16 cellular contexts compared by ENCODE assay signal in the genomic region with DNA sequence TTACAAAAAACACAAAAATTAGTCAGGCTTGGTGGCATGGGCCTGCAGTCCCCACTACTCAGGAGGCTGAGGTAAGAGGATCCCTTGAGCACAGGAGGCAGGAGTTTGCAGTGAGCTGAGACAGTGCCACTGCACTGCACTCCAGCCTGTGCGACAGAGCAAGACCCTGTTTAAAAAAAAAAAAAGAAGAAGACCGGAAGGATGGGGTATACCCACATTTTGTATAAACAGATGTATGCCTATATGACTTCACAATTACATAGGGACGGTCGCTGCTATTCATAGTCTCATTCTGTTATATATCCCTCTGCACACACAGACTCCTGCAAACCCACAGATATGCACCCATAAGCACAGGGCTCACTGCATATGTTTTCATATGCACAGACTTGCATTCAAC. TPM values are rescaled to one million over a fixed set of nuclear protein-coding genes. Genes with fewer than 3 reads are reported as not detected.
DNase-seq lines count a peak whose midpoint lies in the region; ATAC-seq, FAIRE-seq and TF ChIP-seq lines count a peak whose summit lies in the region.
"Had no signal": no experiment of that assay in that cellular context is flagged by ENCODE, and none has a peak within 500 bp of the region (broad histone marks: within the 10 kb centered on the region; RNA-seq: fewer than 3 reads in every experiment).

No MANE protein-coding gene starts in this region.

- no peaks in the 10 kb centered on the region for H3K9me2 ChIP-seq in OCI-LY7 (ENCODE audit: insufficient read depth, low read length)

- FAIRE-seq in pancreas (lab: Jason Lieb, UNC) (no peak), H54 (lab: Jason Lieb, UNC) (no peak)

- H2AFZ ChIP-seq in OCI-LY7 (ENCODE audit: low read length) = no peak overlapping the region

- BruUV-seq in OCI-LY7 (replicated peaks; lab: Mats Ljungman, UMichigan) = no TSS peak

- intact Hi-C loops in OCI-LY7 (cut with micrococcal nuclease; ENCODE audit: unreplicated experiment) (no loop called here), pancreas (cut with DNase I) (no loop called here)

- 92 to 99% methylated on average over 4 of the region's 4 CpGs for WGBS in pancreas, 2 donors

- H3K27ac ChIP-seq in BLaER1 = peak overlapping the region; percentile 80
- peak overlapping the region; percentile 98 for H3K27ac ChIP-seq in OCI-LY7 (ENCODE audit: low read depth, low read length, poor library complexity, severe bottlenecking)
- no peak overlapping the region for H3K27ac ChIP-seq in pancreas
- H3K27ac ChIP-seq: vagina had no signal

- in situ Hi-C loops in ACHN (cut with HindIII; ENCODE audit: low pct_ligation_motif_present, low pct_unique_long_range_greater_than_20kb, low sequenced_read_pairs) = no loop called here

- H3K4me3 ChIP-seq in BLaER1 (0 out of 2 replicates have a peak overlapping the region, but pooled peaks have one; percentile 16), OCI-LY7 (ENCODE audit: low read depth, low read length, poor library complexity, severe bottlenecking) (peak overlapping the region; percentile 54), pancreas (no peak overlapping the region)
- H3K4me3 ChIP-seq: vagina had no signal

- no peaks in the 10 kb centered on the region for H3K9me3 Mint-ChIP-seq in effector memory CD8-positive, alpha-beta T cell

- TF ChIP-seq POLR2A in H54 (IDR thresholded peaks at IDR 0.05; ENCODE audit: low read depth, low read length) = no peak

- peaks cover 62% of the 10 kb centered on the region for H3K36me3 Mint-ChIP-seq in effector memory CD8-positive, alpha-beta T cell (ENCODE audit: insufficient read depth)

- H3K9ac ChIP-seq in BLaER1 = peak overlapping the region; percentile 53

- ATAC-seq in GM18861 (IDR thresholded peaks at IDR 0.05; ENCODE audit: unreplicated experiment) (peak; percentile 50), pancreas (no peak)
- ATAC-seq in effector memory CD8-positive, alpha-beta T cell (replicated peaks) = peak; percentile 90

- H3K9me3 ChIP-seq in BLaER1 (no peaks in the 10 kb centered on the region), OCI-LY7 (ENCODE audit: low read length) (no peaks in the 10 kb centered on the region), pancreas (no peaks in the 10 kb centered on the region)
- H3K9me3 ChIP-seq: vagina had no signal

- DNase-seq in OCI-LY7 (ENCODE audit: low spot score) (peak; percentile 90), ACHN (no peak), pancreas (no peak), SKM-1 treated with dmso at 0.1 percent for 144 hours (lab: John Stamatoyannopoulos, UW; ENCODE audit: unreplicated experiment) (no peak), H54 (ENCODE audit: insufficient read length, low spot score) (no peak)
- peak in 1 of 3 experiments; percentile 16 for DNase-seq in effector memory CD8-positive, alpha-beta T cell
- DNase-seq: caudate nucleus, glutamatergic neuron, KG1, kidney glomerular epithelial cell, NCI-H2029 treated with DMSO at 0.1 percent for 48 hours, NCI-H82, Right ventricle myocardium superior had no signal

- POLR2A ChIA-PET in OCI-LY7 (lab: Charles Lee) = interaction anchor here (0.7 to 3.3 kb wide), 4 partner anchors 8 to 27 kb away, joined by 4 to 17 read pairs (median 6); no protein-coding TSS in a partner anchor

- H4K20me1 ChIP-seq in BLaER1 (no peaks in the 10 kb centered on the region), OCI-LY7 (ENCODE audit: insufficient read depth, low read length) (no peaks in the 10 kb centered on the region)

- no peak for TF ChIP-seq CTCF in OCI-LY7 (conservative IDR thresholded peaks at IDR 0.05; ENCODE audit: low read length)
- no peak for TF ChIP-seq CTCF in pancreas (IDR thresholded peaks at IDR 0.05)

- H3K79me2 ChIP-seq in OCI-LY7 (ENCODE audit: insufficient read depth, low read depth, low read length) = peaks cover 50% of the 10 kb centered on the region; the same call in 1 of the 2 replicates

- H3K36me3 ChIP-seq in BLaER1 = no peaks in the 10 kb centered on the region
- peaks cover 17% of the 10 kb centered on the region for H3K36me3 ChIP-seq in OCI-LY7 (ENCODE audit: insufficient read depth, low read length)
- no peaks in the 10 kb centered on the region for H3K36me3 ChIP-seq in pancreas
- H3K36me3 ChIP-seq: vagina had no signal

- CTCF ChIA-PET in OCI-LY7 (lab: Charles Lee; ENCODE audit: unreplicated experiment) = no interaction called here

- peaks cover 53% of the 10 kb centered on the region for H3K4me1 ChIP-seq in BLaER1
- H3K4me1 ChIP-seq in OCI-LY7 (ENCODE audit: insufficient read depth, low read length, poor library complexity, severe bottlenecking) = peaks cover 72% of the 10 kb centered on the region
- no peaks in the 10 kb centered on the region for H3K4me1 ChIP-seq in pancreas
- H3K4me1 ChIP-seq: vagina had no signal

- no peaks in the 10 kb centered on the region for H3K27me3 Mint-ChIP-seq in effector memory CD8-positive, alpha-beta T cell

- peaks cover 37 to 40% of the 10 kb centered on the region in 2 donors for H3K4me1 Mint-ChIP-seq in effector memory CD8-positive, alpha-beta T cell (ENCODE audit: low read depth in 2 of 2)

- H3K27me3 ChIP-seq in BLaER1 (no peaks in the 10 kb centered on the region), pancreas (no peaks in the 10 kb centered on the region)
- H3K27me3 ChIP-seq: vagina had no signal

- H3K27ac Mint-ChIP-seq in effector memory CD8-positive, alpha-beta T cell = peak overlapping the region; percentile 62 to 88

- peak overlapping the region; percentile 64 to 72 for H3K4me3 Mint-ChIP-seq in effector memory CD8-positive, alpha-beta T cell

- H3K4me2 ChIP-seq in BLaER1 (peak overlapping the region; percentile 89), OCI-LY7 (ENCODE audit: low read length) (peak overlapping the region; percentile 78)

RNA-seq across cellular contexts. Expression of a gene that starts 12.7 kb away (rescaled TPM):
- 217 and 218 TPM in 2 replicates for total RNA-seq in OCI-LY7 (2014; rRNA removed; shearing (Covaris generic))
- 135 and 146 TPM in 2 replicates for total RNA-seq in OCI-LY7 (2022)
- 1 to 10 TPM in 3 of 6 donors, under 1 TPM in 3; 0.09 to 1.6 (median 1.0) TPM for total RNA-seq in pancreas
- polyA plus RNA-seq in pancreas = under 1 TPM; 0.33 to 0.80 TPM

RNA-seq across cellular contexts. Expression of a gene that starts 16.7 kb away (rescaled TPM):
- total RNA-seq in OCI-LY7 (2014; rRNA removed; shearing (Covaris generic)) = 1.1 and 1.6 TPM in 2 replicates
- total RNA-seq in OCI-LY7 (2022) (1.8 and 3.1 TPM in 2 replicates), pancreas (1 to 10 TPM; 1.6 to 6.9 (median 2.9) TPM)
- 10 to 100 TPM; 11.6 to 12.0 TPM for polyA plus RNA-seq in pancreas

RNA-seq across cellular contexts. Expression of a gene that starts 28.1 kb away (rescaled TPM):
- 259 and 270 TPM in 2 replicates for total RNA-seq in OCI-LY7 (2014; rRNA removed; shearing (Covaris generic))
- 254 and 263 TPM in 2 replicates for total RNA-seq in OCI-LY7 (2022)
- 10 to 100 TPM; 27.0 to 43.5 (median 30.5) TPM for total RNA-seq in pancreas
- 10 to 100 TPM; 30.6 to 77.9 TPM for polyA plus RNA-seq in pancreas

RNA-seq across cellular contexts. Expression of a gene that starts 41.5 kb away (rescaled TPM):
- total RNA-seq in OCI-LY7 (2014; rRNA removed; shearing (Covaris generic)) = 144 and 182 TPM in 2 replicates
- 193 and 207 TPM in 2 replicates for total RNA-seq in OCI-LY7 (2022)
- total RNA-seq in pancreas = 100 to 1,000 TPM in 1 of 6 donors, 10 to 100 TPM in 5; 63.4 to 101 (median 81.0) TPM
- 100 to 1,000 TPM in 1 of 2 donors, 10 to 100 TPM in 1; 82.0 to 107 TPM for polyA plus RNA-seq in pancreas

RNA-seq across cellular contexts. Expression of a gene that starts 41.6 kb away (rescaled TPM):
- 14.9 and 17.1 TPM in 2 replicates for total RNA-seq in OCI-LY7 (2014; rRNA removed; shearing (Covaris generic))
- total RNA-seq in OCI-LY7 (2022) (17.5 and 24.5 TPM in 2 replicates), pancreas (10 to 100 TPM in 1 of 6 donors, 1 to 10 TPM in 5; 6.2 to 15.2 (median 8.2) TPM)
- polyA plus RNA-seq in pancreas = 10 to 100 TPM; 19.2 to 23.5 TPM

Comparison
In these comparisons a context has a peak if more than half of its experiments do, and no peak if none do; other contexts are left out.
1. H3K27ac ChIP-seq: peak in BLaER1 (single experiment) and OCI-LY7 (single experiment); none in pancreas (0 of 4).
2. H3K4me3 ChIP-seq: peak in BLaER1 (single experiment) and OCI-LY7 (single experiment); none in pancreas (0 of 4).
3. ATAC-seq: peak in GM18861 (single experiment) and effector memory CD8-positive, alpha-beta T cell (single experiment); none in pancreas (0 of 4).
4. RNA of a gene that starts 12.7 kb away (total RNA-seq): 135 to 218 TPM in OCI-LY7; 0.09 to 1.6 TPM in pancreas; every median in the first group is over 10 times any median in the second.
5. RNA of a gene that starts 28.1 kb away (total RNA-seq): 254 to 270 TPM in OCI-LY7; 27.0 to 43.5 TPM in pancreas; every median in the first group is over 4 times any median in the second.